28 cellular contexts compared by ENCODE assay signal in the genomic region with DNA sequence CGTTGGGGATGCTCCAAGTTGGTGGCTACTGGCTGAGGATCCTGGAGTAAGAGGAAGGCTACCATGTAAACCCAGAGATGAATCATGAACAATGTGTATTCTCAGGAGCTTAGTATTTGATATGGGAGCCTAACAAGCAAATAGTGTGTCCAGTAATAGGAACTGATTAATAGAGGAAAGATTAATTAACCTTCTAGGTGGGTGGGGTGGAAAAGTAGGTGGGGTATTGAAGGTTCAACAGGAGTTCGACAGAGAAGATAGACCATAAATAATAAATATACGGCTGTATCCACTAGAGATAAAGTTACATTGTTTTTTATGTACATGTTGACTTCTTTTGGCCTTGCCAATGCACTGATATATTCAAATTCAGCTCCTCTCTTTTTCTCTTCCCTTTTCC.
"Had no signal": no experiment of that assay in that cellular context is flagged by ENCODE, and none has a peak within 500 bp of the region (broad histone marks: within the 10 kb centered on the region; RNA-seq: fewer than 3 reads in every experiment).

No MANE protein-coding gene starts in this region.

- H3K9me3 ChIP-seq: esophagus squamous epithelium, heart right ventricle, right atrium auricular region, thoracic aorta, uterus had no signal

- H3K9ac ChIP-seq: neural progenitor cell, parathyroid adenoma had no signal

- H3K36me3 ChIP-seq: heart right ventricle, neural progenitor cell, right atrium auricular region, thoracic aorta, uterus had no signal

- H3K27me3 ChIP-seq: esophagus squamous epithelium, heart right ventricle, neural progenitor cell, right atrium auricular region, uterus had no signal

- H3K27ac Mint-ChIP-seq: activated naive CD4-positive, alpha-beta T cell treated with anti-CD3 and anti-CD28 coated beads for 36 hours; mesothelial cell of epicardium; type B pancreatic cell had no signal

- H3K4me2 ChIP-seq: neural progenitor cell had no signal

- H3K4me3 ChIP-seq: esophagus squamous epithelium, heart right ventricle, neural progenitor cell, right atrium auricular region, thoracic aorta, uterus had no signal

- ATAC-seq: heart right ventricle, left colon had no signal

- H3K4me1 ChIP-seq: uterus had no signal

- H3K36me3 Mint-ChIP-seq: mesothelial cell of epicardium, neural progenitor cell, type B pancreatic cell had no signal

- H3K4me3 Mint-ChIP-seq: activated naive CD4-positive, alpha-beta T cell treated with anti-CD3 and anti-CD28 coated beads for 36 hours; activated T-cell treated with anti-CD3 and anti-CD28 coated beads, Interleukin-2, amount 50 U/mL, for 24 hours; mesothelial cell of epicardium; neural progenitor cell; type B pancreatic cell had no signal

- H3K27me3 Mint-ChIP-seq: activated T-cell treated with anti-CD3 and anti-CD28 coated beads, Interleukin-2, amount 50 U/mL, for 24 hours; naive B cell; type B pancreatic cell had no signal

- DNase-seq: activated CD4-positive, alpha-beta T cell treated with anti-CD3 and anti-CD28 coated beads for 4 hours; activated CD4-positive, alpha-beta T cell treated with anti-CD3 and anti-CD28 coated beads, Interleukin-2, amount 50 U/mL, for 48 hours; activated CD4-positive, CD25-positive, alpha-beta regulatory T cell; activated CD8-positive, alpha-beta memory T cell treated with anti-CD3 and anti-CD28 coated beads, Interleukin-2, amount 50 U/mL, for 48 hours; activated effector memory CD4-positive, alpha-beta T cell treated with Interleukin-2 at 50 U/mL for 16 hours; activated naive CD4-positive, alpha-beta T cell treated with anti-CD3 and anti-CD28 coated beads for 36 hours; activated T-cell treated with anti-CD3 and anti-CD28 coated beads, Interleukin-2, amount 50 U/mL, for 24 hours; anterior cingulate cortex; dermis blood vessel endothelial cell; effector CD4-positive, alpha-beta T cell; esophagus squamous epithelium; foreskin melanocyte; heart right ventricle; left colon; mammary epithelial cell; naive B cell; occipital lobe; stimulated activated CD4-positive, alpha-beta T cell treated with anti-CD3 and anti-CD28 coated beads, Interleukin-15, amount 100 ng/mL, for 24 hours; stimulated activated CD4-positive, alpha-beta T cell treated with anti-CD3 and anti-CD28 coated beads, Interleukin-2, amount 100 ng/mL, for 24 hours; stimulated activated naive CD4-positive, alpha-beta T cell; uterus had no signal

- H3K4me1 Mint-ChIP-seq: mesothelial cell of epicardium had no signal

- H3K9me3 Mint-ChIP-seq: activated naive CD4-positive, alpha-beta T cell treated with anti-CD3 and anti-CD28 coated beads for 36 hours; activated T-cell treated with anti-CD3 and anti-CD28 coated beads, Interleukin-2, amount 50 U/mL, for 24 hours; mesothelial cell of epicardium; naive B cell; neural progenitor cell; type B pancreatic cell had no signal

- H3K27ac ChIP-seq: epithelial cell of prostate, esophagus squamous epithelium, heart right ventricle, neural progenitor cell, parathyroid adenoma, right atrium auricular region, thoracic aorta, uterus had no signal
